ENCODE assay signal across 9 cellular contexts in genomic region chr17:77735341-77736206, GRCh38.
DNase-seq lines count a peak whose midpoint lies in the region; ATAC-seq, FAIRE-seq and TF ChIP-seq lines count a peak whose summit lies in the region.
"Had no signal": no experiment of that assay in that cellular context is flagged by ENCODE, and none has a peak within 500 bp of the region (broad histone marks: within the 10 kb centered on the region; RNA-seq: fewer than 3 reads in every experiment).

No MANE protein-coding gene starts in this region.

- in situ Hi-C loops in KBM-7 (cut with MboI; ENCODE audit: low pct_unique_long_range_greater_than_20kb, low sequenced_read_pairs), result no loop called here

- peaks cover 0 to 57% (median 43%) of the 10 kb centered on the region in 12 donors for H3K4me1 ChIP-seq in heart left ventricle
- peaks cover 14 to 16% of the 10 kb centered on the region in 2 donors for H3K4me1 ChIP-seq in kidney (ENCODE audit: control insufficient read depth in 1 of 2, insufficient read depth in 1 of 2, low read depth in 1 of 2, low read length in 2 of 2)

- H3K9me3 ChIP-seq in heart left ventricle (peaks cover 0 to 26% (median 7%) of the 10 kb centered on the region in 12 donors), kidney (ENCODE audit: control insufficient read depth in 1 of 2, low read length in 2 of 2) (peaks cover 6 to 12% of the 10 kb centered on the region in 2 donors)

- no peak overlapping the region for H3K9ac ChIP-seq in kidney (ENCODE audit: low read length in 2 of 2)

- peak; percentile 3 for DNase-seq in KBM-7
- DNase-seq in OCI-M1 (lab: John Stamatoyannopoulos, UW), result peak; percentile 39
- DNase-seq in heart left ventricle, result peak in 4 of 5 donors; percentile 70 to 83 (median 76)
- peak; percentile 13 for DNase-seq in stimulated activated CD8-positive, alpha-beta memory T cell treated with anti-CD3 and anti-CD28 coated beads, Interleukin-4, amount 100 ng/mL, for 48 hours
- no peak for DNase-seq in NOMO-1 treated with dmso at 0.1 percent for 144 hours (lab: John Stamatoyannopoulos, UW; ENCODE audit: unreplicated experiment)
- DNase-seq in activated CD4-positive, alpha-beta T cell treated with anti-CD3 and anti-CD28 coated beads, Interleukin-2, amount 50 U/mL, for 1 hour, result no peak
- DNase-seq in kidney, result no peak

- H3K27ac ChIP-seq in heart left ventricle (peak overlapping the region; percentile 78 to 97 (median 86)), kidney (ENCODE audit: low read depth in 2 of 2, low read length in 2 of 2) (peak overlapping the region in 1 of 2 donors; percentile 17)

- H3K4me3 ChIP-seq in heart left ventricle (peak overlapping the region in 6 of 12 donors; percentile 3 to 29 (median 22)), kidney (ENCODE audit: low read length in 2 of 2) (no peak overlapping the region)

- no peaks in the 10 kb centered on the region for H3K27me3 ChIP-seq in heart left ventricle

- TF ChIP-seq POLR2A in heart left ventricle (IDR thresholded peaks at IDR 0.05), result no peak

- TF ChIP-seq CTCF in heart left ventricle (IDR thresholded peaks at IDR 0.05) (no peak), kidney (IDR thresholded peaks at IDR 0.05; ENCODE audit: borderline replicate concordance, extremely low read depth, insufficient read depth) (no peak)

- no peak for FAIRE-seq in kidney (lab: Jason Lieb, UNC)

- peak; percentile 67 to 76 (median 72) for ATAC-seq in heart left ventricle
- no peak for ATAC-seq in GM21723 (IDR thresholded peaks at IDR 0.05; ENCODE audit: unreplicated experiment)
- ATAC-seq: Panc1 had no signal

- WGBS in heart left ventricle, 4 donors, result 21 to 30% (median 28%) methylated on average over 10 to 11 of the region's 11 CpGs

- H3K36me3 ChIP-seq in heart left ventricle, result no peaks in the 10 kb centered on the region
- H3K36me3 ChIP-seq in kidney (ENCODE audit: control insufficient read depth in 1 of 2, insufficient read depth in 2 of 2, low read length in 2 of 2), result no peaks in the 10 kb centered on the region

- intact Hi-C loops in heart left ventricle (cut with DNase I) (loop anchor here in 7 of 10 donors (2.0 to 10.0 kb wide), 6 partner anchors 79 to 193 kb away; no protein-coding TSS in a partner anchor), kidney (cut with DNase I) (no loop called here)

Comparison
In these comparisons a context has a peak if more than half of its experiments do, and no peak if none do; other contexts are left out.
1. DNase-seq: peak in KBM-7 (single experiment), OCI-M1 (single experiment), heart left ventricle (4 of 5) and stimulated activated CD8-positive, alpha-beta memory T cell treated with anti-CD3 and anti-CD28 coated beads, Interleukin-4, amount 100 ng/mL, for 48 hours (single experiment); none in NOMO-1 treated with dmso at 0.1 percent for 144 hours (single experiment), activated CD4-positive, alpha-beta T cell treated with anti-CD3 and anti-CD28 coated beads, Interleukin-2, amount 50 U/mL, for 1 hour (single experiment) and kidney (single experiment).